ENCODE assay signal across 19 cellular contexts in genomic region chr2:151381266-151381665, GRCh38. TPM values are rescaled to one million over a fixed set of nuclear protein-coding genes. Genes with fewer than 3 reads are reported as not detected.
DNase-seq lines count a peak whose midpoint lies in the region; ATAC-seq and TF ChIP-seq lines count a peak whose summit lies in the region.
"Had no signal": no experiment of that assay in that cellular context is flagged by ENCODE, and none has a peak within 500 bp of the region (broad histone marks: within the 10 kb centered on the region; RNA-seq: fewer than 3 reads in every experiment).

No MANE protein-coding gene starts in this region.

- H3K36me3 ChIP-seq in osteoblast (ENCODE audit: insufficient read depth, low read length), result no peaks in the 10 kb centered on the region
- H3K36me3 ChIP-seq: ascending aorta had no signal

- in situ Hi-C loops in astrocyte of the spinal cord (cut with HindIII; ENCODE audit: low sequenced_read_pairs), result no loop called here

- no peaks in the 10 kb centered on the region for H3K9me3 ChIP-seq in osteoblast (ENCODE audit: low read depth, low read length)
- H3K9me3 ChIP-seq: ascending aorta, mucosa of descending colon had no signal

- peak overlapping the region; percentile 87 for H2AFZ ChIP-seq in osteoblast (ENCODE audit: low read length)

- DNase-seq in GM03348 (ENCODE audit: low spot score), result peak; percentile 27
- peak; percentile 40 for DNase-seq in astrocyte of the spinal cord (ENCODE audit: low read depth, low spot score)
- peak; percentile 76 for DNase-seq in fibroblast of villous mesenchyme (ENCODE audit: low read depth)
- peak; percentile 29 for DNase-seq in osteoblast (ENCODE audit: insufficient read length, low spot score, missing footprints)
- DNase-seq in NCI-H82 (lab: John Stamatoyannopoulos, UW), result no peak
- no peak for DNase-seq in NCI-H82 treated with DMSO at 0.1 percent for 48 hours (lab: John Stamatoyannopoulos, UW; ENCODE audit: unreplicated experiment)
- DNase-seq: activated CD4-positive, alpha-beta T cell treated with anti-CD3 and anti-CD28 coated beads, Interleukin-2, amount 10 ng/mL, durations not matched to agents 7 days and 5 days; activated naive CD4-positive, alpha-beta T cell; dermis blood vessel endothelial cell; GOT3; mucosa of descending colon; NCI-H1105; small intestine had no signal

- H3K27me3 ChIP-seq in osteoblast (ENCODE audit: insufficient read depth, low read length), result no peaks in the 10 kb centered on the region
- H3K27me3 ChIP-seq: ascending aorta had no signal

- TF ChIP-seq CTCF in astrocyte of the spinal cord (IDR thresholded peaks at IDR 0.05; ENCODE audit: low read depth, low read length), result no peak
- TF ChIP-seq CTCF in fibroblast of villous mesenchyme (IDR thresholded peaks at IDR 0.05; ENCODE audit: insufficient read depth, low read depth, low read length), result no peak
- no peak for TF ChIP-seq CTCF in osteoblast (IDR thresholded peaks at IDR 0.05; ENCODE audit: extremely low read depth, low read depth, low read length)

- peaks cover 4% of the 10 kb centered on the region for H3K4me1 ChIP-seq in osteoblast (ENCODE audit: insufficient read depth, low read length)
- H3K4me1 ChIP-seq: ascending aorta, parathyroid adenoma had no signal

- H3K4me3 ChIP-seq in astrocyte of the spinal cord (ENCODE audit: low read depth, low read length) (no peak overlapping the region), fibroblast of villous mesenchyme (ENCODE audit: low read depth, low read length) (no peak overlapping the region), osteoblast (ENCODE audit: insufficient read depth, low read length) (no peak overlapping the region)
- H3K4me3 ChIP-seq: ascending aorta, mucosa of descending colon had no signal

- H3K27ac ChIP-seq in osteoblast (ENCODE audit: low read depth, low read length), result peak overlapping the region; percentile 54
- H3K27ac ChIP-seq: ascending aorta, KMS-11, parathyroid adenoma had no signal

- H3K4me2 ChIP-seq in osteoblast (ENCODE audit: insufficient read depth, low read length), result no peak overlapping the region
- H3K4me2 ChIP-seq: KMS-11 had no signal

- H4K20me1 ChIP-seq in osteoblast (ENCODE audit: insufficient read depth, low read length), result no peaks in the 10 kb centered on the region

- ATAC-seq in GM19023 (IDR thresholded peaks at IDR 0.05; ENCODE audit: unreplicated experiment) (no peak), HG02840 (IDR thresholded peaks at IDR 0.05; ENCODE audit: low FRiP score, unreplicated experiment) (no peak)
- ATAC-seq: mucosa of descending colon had no signal

- no peaks in the 10 kb centered on the region for H3K79me2 ChIP-seq in osteoblast (ENCODE audit: insufficient read depth, low read length)
- H3K79me2 ChIP-seq: parathyroid adenoma had no signal

RNA-seq across cellular contexts. Expression of gene TNFAIP6, which starts 23.9 kb away (rescaled TPM):
- 13.2 and 14.2 TPM in 2 replicates for total RNA-seq in fibroblast of villous mesenchyme
- 43.1 and 61.6 TPM in 2 replicates for total RNA-seq in osteoblast
- total RNA-seq: activated CD4-positive, alpha-beta T cell treated with anti-CD3 and anti-CD28 coated beads, Interleukin-2, amount 10 ng/mL, durations not matched to agents 7 days and 5 days; B cell had no signal

RNA-seq across cellular contexts. Expression of gene RIF1, which starts 28.4 kb away (rescaled TPM):
- total RNA-seq in fibroblast of villous mesenchyme, result 43.8 and 51.0 TPM in 2 replicates
- 45.1 and 48.5 TPM in 2 replicates for total RNA-seq in osteoblast

Comparison
In these comparisons a context has a peak if more than half of its experiments do, and no peak if none do; other contexts are left out.
1. DNase-seq: peak in GM03348 (single experiment), astrocyte of the spinal cord (single experiment), fibroblast of villous mesenchyme (single experiment) and osteoblast (single experiment); none in NCI-H82 (single experiment) and NCI-H82 treated with DMSO at 0.1 percent for 48 hours (single experiment).